Comparison of ENCODE assay signal across 1 cellular context in genomic region chr13:99066219-99066618, GRCh38.
TF ChIP-seq lines count a peak whose summit lies in the region.

No MANE protein-coding gene starts in this region.

TF ChIP-seq in liver, 16 proteins besides CTCF, POLR2A, EP300 and RAD21 (continued from another document):
- TF ChIP-seq ZBTB33 (IDR thresholded peaks at IDR 0.05) (no peak), FOXA1 (IDR thresholded peaks at IDR 0.05) (no peak), SP1 (IDR thresholded peaks at IDR 0.05) (no peak), FOXA2 (IDR thresholded peaks at IDR 0.05) (no peak), MAX (IDR thresholded peaks at IDR 0.05) (no peak), YY1 (IDR thresholded peaks at IDR 0.05) (no peak)
TF ChIP-seq in liver: peak in this region for 0.
